In the genomic region with DNA sequence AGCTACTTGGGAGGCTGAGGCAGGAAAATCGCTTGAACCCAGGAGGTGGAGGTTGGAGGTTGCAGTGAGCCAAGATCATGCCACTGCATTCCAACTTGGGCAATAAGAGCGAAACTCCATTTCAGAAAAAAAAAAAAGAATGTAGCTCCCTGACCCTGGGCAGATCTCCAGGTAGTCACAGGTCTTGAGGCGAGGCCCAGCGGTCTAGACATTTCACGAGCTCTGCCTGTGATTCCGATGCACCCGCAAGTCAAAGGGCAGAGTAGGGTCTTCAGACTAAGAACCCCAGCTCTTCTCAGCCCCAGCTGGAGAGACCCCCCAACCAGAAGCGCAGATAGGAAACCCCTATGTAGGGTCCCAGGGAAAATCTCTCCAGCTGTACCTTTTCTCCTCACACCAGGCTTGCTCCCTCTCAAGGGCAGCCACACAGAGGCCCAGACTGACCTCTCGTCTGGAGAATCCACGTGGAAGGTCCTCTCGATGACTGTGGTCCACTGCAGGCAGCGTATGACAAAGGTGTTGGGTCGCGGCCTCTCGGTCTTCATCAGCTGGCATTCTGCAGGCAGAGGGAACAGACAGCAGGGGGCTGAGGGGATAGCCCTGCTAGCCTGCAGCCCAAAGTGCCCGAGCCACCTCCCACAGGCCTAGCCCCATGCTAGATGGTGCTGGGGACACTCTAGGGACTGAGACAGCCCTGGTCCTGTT, we compare ENCODE assay signal across 19 cellular contexts. TPM values are rescaled to one million over a fixed set of nuclear protein-coding genes. Genes with fewer than 3 reads are reported as not detected.
"Had no signal": no experiment of that assay in that cellular context is flagged by ENCODE, and none has a peak within 500 bp of the region (broad histone marks: within the 10 kb centered on the region; RNA-seq: fewer than 3 reads in every experiment).

No MANE protein-coding gene starts in this region.

- H3K27ac Mint-ChIP-seq: activated B cell treated with CpG ODN at 0.5 μM for 24 hours; activated naive CD8-positive, alpha-beta T cell treated with anti-CD3 and anti-CD28 coated beads for 36 hours; type B pancreatic cell had no signal

- H3K4me3 Mint-ChIP-seq: activated B cell treated with CpG ODN at 0.5 μM for 24 hours; activated naive CD8-positive, alpha-beta T cell treated with anti-CD3 and anti-CD28 coated beads for 36 hours; activated T-cell treated with anti-CD3 and anti-CD28 coated beads, Interleukin-2, amount 50 U/mL, for 24 hours; naive thymus-derived CD4-positive, alpha-beta T cell; type B pancreatic cell had no signal

- DNase-seq: activated B cell treated with CpG ODN at 0.5 μM for 24 hours; activated CD4-positive, alpha-beta T cell treated with anti-CD3 and anti-CD28 coated beads, Interleukin-2, amount 50 U/mL, for 4 hours; activated effector memory CD4-positive, alpha-beta T cell treated with Interleukin-2 at 50 U/mL for 16 hours; activated naive CD8-positive, alpha-beta T cell treated with anti-CD3 and anti-CD28 coated beads for 36 hours; activated T-cell treated with anti-CD3 and anti-CD28 coated beads, Interleukin-2, amount 50 U/mL, for 24 hours; anterior cingulate cortex; dermis blood vessel endothelial cell; hypothalamus; naive thymus-derived CD4-positive, alpha-beta T cell; stimulated activated CD4-positive, alpha-beta T cell treated with anti-CD3 and anti-CD28 coated beads, Interleukin-15, amount 100 ng/mL, for 24 hours; stimulated activated CD4-positive, alpha-beta T cell treated with anti-CD3 and anti-CD28 coated beads, Interleukin-4, amount 100 ng/mL, for 4 hours; substantia nigra had no signal

- H3K4me3 ChIP-seq: lung had no signal

- ATAC-seq: naive thymus-derived CD4-positive, alpha-beta T cell; SK-N-SH treated with all-trans-retinoic acid at 6 μM for 48 hours had no signal

- H3K27me3 Mint-ChIP-seq: activated B cell treated with CpG ODN at 0.5 μM for 24 hours; activated naive CD8-positive, alpha-beta T cell treated with anti-CD3 and anti-CD28 coated beads for 36 hours; activated T-cell treated with anti-CD3 and anti-CD28 coated beads, Interleukin-2, amount 50 U/mL, for 24 hours; naive thymus-derived CD4-positive, alpha-beta T cell; type B pancreatic cell had no signal

- H3K9me3 Mint-ChIP-seq: activated B cell treated with CpG ODN at 0.5 μM for 24 hours; activated naive CD8-positive, alpha-beta T cell treated with anti-CD3 and anti-CD28 coated beads for 36 hours; activated T-cell treated with anti-CD3 and anti-CD28 coated beads, Interleukin-2, amount 50 U/mL, for 24 hours; naive thymus-derived CD4-positive, alpha-beta T cell; type B pancreatic cell had no signal

RNA-seq across cellular contexts. Expression of a gene that starts 28.4 kb away (rescaled TPM):
- total RNA-seq: activated naive CD8-positive, alpha-beta T cell treated with anti-CD3 and anti-CD28 coated beads for 36 hours; glomerular endothelial cell; mononuclear cell had no signal
- polyA plus RNA-seq: naive thymus-derived CD4-positive, alpha-beta T cell had no signal

RNA-seq across cellular contexts. Expression of a gene that starts 36.7 kb away (rescaled TPM):
- total RNA-seq: activated B cell treated with CpG ODN at 0.5 μM for 24 hours; activated naive CD8-positive, alpha-beta T cell treated with anti-CD3 and anti-CD28 coated beads for 36 hours; dermis blood vessel endothelial cell; glomerular endothelial cell; lung; naive thymus-derived CD4-positive, alpha-beta T cell; T-helper 1 cell treated with Interleukin-12 subunit alpha and Interleukin-12 subunit beta and Interleukin-4 antibody, amounts not matched to agents 30 ng/mL and 1 ng/mL, for 36 hours had no signal
- polyA plus RNA-seq: esophagus; lung; naive thymus-derived CD4-positive, alpha-beta T cell had no signal
